Comparison of ENCODE assay signal across 22 cellular contexts in the genomic region with DNA sequence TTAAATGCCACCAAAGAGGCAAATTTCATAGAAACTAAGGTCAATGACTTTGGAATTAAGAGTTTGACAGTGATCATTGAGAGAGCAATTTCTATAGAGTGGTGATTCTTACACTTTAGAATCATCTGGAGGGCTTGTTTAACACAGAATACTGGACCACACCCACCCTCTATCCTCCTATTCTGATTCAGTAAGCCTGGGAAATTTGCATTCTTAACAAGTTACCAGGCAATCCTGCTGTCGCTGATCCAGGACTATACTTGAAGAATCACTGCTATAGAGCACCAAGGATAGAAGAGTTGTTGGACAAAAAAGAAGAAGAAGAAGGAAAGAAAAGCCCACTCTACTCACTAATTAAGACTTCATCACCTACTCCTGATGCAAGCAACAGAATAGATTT. TPM values are rescaled to one million over a fixed set of nuclear protein-coding genes. Genes with fewer than 3 reads are reported as not detected.
"Had no signal": no experiment of that assay in that cellular context is flagged by ENCODE, and none has a peak within 500 bp of the region (broad histone marks: within the 10 kb centered on the region; RNA-seq: fewer than 3 reads in every experiment).

No MANE protein-coding gene starts in this region.

- H2AFZ ChIP-seq: hepatocyte, neural progenitor cell had no signal

- H3K9me3 ChIP-seq: colonic mucosa, pancreas, suprapubic skin, thyroid gland had no signal

- H3K4me2 ChIP-seq: hepatocyte, neural progenitor cell had no signal

- DNase-seq: colonic mucosa; dermis blood vessel endothelial cell; effector CD4-positive, alpha-beta T cell; endodermal cell; erythroblast; left colon; left ventricle myocardium superior; mesenchymal stem cell; midbrain; nucleus accumbens; pancreas; right cardiac atrium; stimulated activated CD4-positive, alpha-beta T cell treated with anti-CD3 and anti-CD28 coated beads, Interleukin-4, amount 100 ng/mL, for 1 hour; stimulated activated CD8-positive, alpha-beta memory T cell treated with anti-CD3 and anti-CD28 coated beads, Interleukin-4, amount 100 ng/mL, for 48 hours; stimulated activated naive CD8-positive, alpha-beta T cell treated with anti-CD3 and anti-CD28 coated beads, Interleukin-15, Interleukin-2, amounts not matched to agents 100 U/mL and 50 U/mL, for 24 hours; thyroid gland had no signal

- ATAC-seq: left colon; left ventricle myocardium superior; natural killer cell treated with Interleukin-12 subunit alpha and Interleukin-12 subunit beta and Interleukin-15 and Interleukin-18, amount 100 ng/mL, for 72 hours; pancreas; right cardiac atrium; stimulated activated effector memory CD8-positive, alpha-beta T cell treated with anti-CD3 and anti-CD28 coated beads, Interleukin-12 subunit alpha, Interleukin-12 subunit beta, amount 100 ng/mL, for 72 hours; stimulated activated naive CD8-positive, alpha-beta T cell treated with anti-CD3 and anti-CD28 coated beads, Interleukin-15, Interleukin-2, amounts not matched to agents 100 U/mL and 50 U/mL, for 24 hours had no signal

- H3K4me3 ChIP-seq: colonic mucosa, hepatocyte, lung, neural progenitor cell, pancreas, suprapubic skin, thyroid gland had no signal

- H3K36me3 ChIP-seq: colonic mucosa, neural progenitor cell, pancreas, suprapubic skin, thyroid gland had no signal

- H3K27ac ChIP-seq: colonic mucosa, hepatocyte, neural progenitor cell, pancreas, suprapubic skin, thyroid gland had no signal

- H3K79me2 ChIP-seq: hepatocyte had no signal

- H3K4me1 ChIP-seq: colonic mucosa, neural progenitor cell, pancreas, suprapubic skin, thyroid gland had no signal

- H3K27me3 ChIP-seq: colonic mucosa, suprapubic skin, thyroid gland had no signal

RNA-seq across cellular contexts. Expression of gene TBX18, which starts 21.3 kb away (rescaled TPM):
- total RNA-seq: natural killer cell treated with Interleukin-12 subunit alpha and Interleukin-12 subunit beta and Interleukin-15 and Interleukin-18, amount 100 ng/mL, for 72 hours had no signal
